Comparison of ENCODE assay signal across 8 cellular contexts in the genomic region with DNA sequence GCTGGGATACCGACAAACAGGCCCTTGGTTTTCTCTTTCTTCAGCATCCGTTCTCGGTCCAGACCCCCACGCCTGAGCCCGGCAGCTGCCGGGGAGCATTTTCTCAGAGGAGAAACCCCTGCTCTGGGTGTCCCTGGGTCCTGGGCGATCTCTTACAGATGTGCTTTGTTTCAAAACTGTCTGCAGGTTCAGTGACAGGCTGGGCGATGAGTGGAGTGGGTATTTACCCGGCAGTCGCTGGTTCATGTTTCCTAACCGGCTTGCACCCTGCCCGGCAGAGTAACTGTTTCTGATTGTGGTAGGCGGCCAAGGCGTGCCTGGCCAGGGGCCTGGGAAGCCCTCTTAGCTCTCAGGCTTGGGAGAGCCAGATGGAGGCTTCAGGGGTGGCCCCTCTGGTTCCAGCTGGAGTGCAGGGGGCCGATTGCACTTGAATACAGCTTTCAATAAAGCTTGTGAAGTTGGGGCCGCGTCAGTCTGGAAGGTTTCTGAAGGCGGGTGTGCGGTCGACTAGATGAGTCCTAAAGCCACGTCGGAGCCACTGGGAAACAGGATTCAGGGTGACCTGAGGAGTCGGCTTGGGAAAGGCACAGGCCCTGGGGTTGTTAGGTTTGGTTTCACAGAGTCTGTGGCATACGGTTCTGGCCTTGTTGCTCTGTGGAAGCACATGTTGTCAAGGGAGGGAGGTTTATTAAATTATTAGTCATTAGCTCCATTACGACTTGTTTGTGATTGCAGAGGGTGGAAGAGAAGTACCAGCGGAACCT. TPM values are rescaled to one million over a fixed set of nuclear protein-coding genes. Genes with fewer than 3 reads are reported as not detected.
DNase-seq lines count a peak whose midpoint lies in the region; ATAC-seq and TF ChIP-seq lines count a peak whose summit lies in the region.

No MANE protein-coding gene starts in this region.

- peak overlapping the region in 2 of 3 donors; percentile 85 to 86 for H3K27ac ChIP-seq in thyroid gland

- CTCF ChIA-PET in activated CD4-positive, alpha-beta T cell treated with anti-CD3 and anti-CD28 coated beads, Interleukin-2, amount 10 ng/mL, durations not matched to agents 7 days and 5 days (lab: Charles Lee): interaction anchor here (1.0 to 1.7 kb wide), 2 partner anchors 13 to 65 kb away, joined by 3 to 4 read pairs; no protein-coding TSS in a partner anchor

- peak overlapping the region; percentile 69 for H3K4me3 Mint-ChIP-seq in activated CD4-positive, alpha-beta T cell treated with anti-CD3 and anti-CD28 coated beads, Interleukin-2, amount 10 ng/mL, durations not matched to agents 7 days and 5 days

- no peak overlapping the region for H3K27ac Mint-ChIP-seq in activated CD4-positive, alpha-beta T cell treated with anti-CD3 and anti-CD28 coated beads, Interleukin-2, amount 10 ng/mL, durations not matched to agents 7 days and 5 days

- TF ChIP-seq POLR2A in thyroid gland (IDR thresholded peaks at IDR 0.05): no peak

- TF ChIP-seq CTCF in astrocyte of the spinal cord (IDR thresholded peaks at IDR 0.05; ENCODE audit: low read depth, low read length) (no peak), thyroid gland (IDR thresholded peaks at IDR 0.05) (no peak)

- peaks cover 56 to 67% of the 10 kb centered on the region in 2 donors for H3K4me1 ChIP-seq in thyroid gland

- H3K9me3 ChIP-seq in thyroid gland: no peaks in the 10 kb centered on the region

- intact Hi-C loops in thyroid gland (cut with DNase I): loop anchor here (10.0 kb wide), 1 partner anchor 188 kb away; the partner anchor contains the start of gene CEP131

- POLR2A ChIA-PET in activated CD4-positive, alpha-beta T cell treated with anti-CD3 and anti-CD28 coated beads, Interleukin-2, amount 10 ng/mL, durations not matched to agents 7 days and 5 days (lab: Charles Lee): no interaction called here

- peaks cover 31% of the 10 kb centered on the region for H3K27me3 Mint-ChIP-seq in activated CD4-positive, alpha-beta T cell treated with anti-CD3 and anti-CD28 coated beads, Interleukin-2, amount 10 ng/mL, durations not matched to agents 7 days and 5 days

- in situ Hi-C loops in astrocyte of the spinal cord (cut with HindIII; ENCODE audit: low sequenced_read_pairs): no loop called here

- H3K4me3 ChIP-seq in astrocyte of the spinal cord (ENCODE audit: low read depth, low read length) (peak overlapping the region; percentile 60), thyroid gland (replicated peaks in 1 of 3) (peak overlapping the region in 1 of 3 donors; percentile 68)

- no peaks in the 10 kb centered on the region for H3K27me3 ChIP-seq in thyroid gland

- WGBS in thyroid gland, 2 donors: 62 to 71% methylated on average over 14 to 26 of the region's 26 CpGs

- ATAC-seq in left lobe of liver (peak; percentile 1), HG03025 (IDR thresholded peaks at IDR 0.05; ENCODE audit: low FRiP score, unreplicated experiment) (no peak)

- peaks cover 14% of the 10 kb centered on the region for H3K4me1 Mint-ChIP-seq in activated CD4-positive, alpha-beta T cell treated with anti-CD3 and anti-CD28 coated beads, Interleukin-2, amount 10 ng/mL, durations not matched to agents 7 days and 5 days

- no peaks in the 10 kb centered on the region for H3K9me3 Mint-ChIP-seq in activated CD4-positive, alpha-beta T cell treated with anti-CD3 and anti-CD28 coated beads, Interleukin-2, amount 10 ng/mL, durations not matched to agents 7 days and 5 days

- no peaks in the 10 kb centered on the region for H3K36me3 ChIP-seq in thyroid gland

- no peak for DNase-seq in activated CD4-positive, alpha-beta T cell treated with anti-CD3 and anti-CD28 coated beads, Interleukin-2, amount 10 ng/mL, durations not matched to agents 7 days and 5 days
- DNase-seq in activated CD4-positive, alpha-beta T cell treated with anti-CD3 and anti-CD28 coated beads for 48 hours: no peak
- no peak for DNase-seq in astrocyte of the spinal cord (ENCODE audit: low read depth, low spot score)
- DNase-seq in left lobe of liver (ENCODE audit: low spot score): peak; percentile 71
- DNase-seq in thyroid gland: peak in 1 of 2 donors; percentile 23
- no peak for DNase-seq in ureter (ENCODE audit: low spot score)
- no peak for DNase-seq in activated CD4-positive, CD25-positive, alpha-beta regulatory T cell (lab: John Stamatoyannopoulos, UW)

- no peaks in the 10 kb centered on the region for H3K36me3 Mint-ChIP-seq in activated CD4-positive, alpha-beta T cell treated with anti-CD3 and anti-CD28 coated beads, Interleukin-2, amount 10 ng/mL, durations not matched to agents 7 days and 5 days (ENCODE audit: low read depth)

RNA-seq across cellular contexts. Expression of gene BAIAP2, which starts 1.4 kb away (rescaled TPM):
- total RNA-seq in activated CD4-positive, alpha-beta T cell treated with anti-CD3 and anti-CD28 coated beads, Interleukin-2, amount 10 ng/mL, durations not matched to agents 7 days and 5 days: 1 to 10 TPM; 2.8 TPM
- total RNA-seq in left lobe of liver: 101 TPM
- 10 to 100 TPM; 35.8 to 86.8 (median 42.1) TPM for total RNA-seq in thyroid gland
- 48.7 TPM for total RNA-seq in ureter

RNA-seq across cellular contexts. Expression of gene CHMP6, which starts 44.7 kb away (rescaled TPM):
- 10 to 100 TPM; 31.3 to 32.9 TPM for total RNA-seq in activated CD4-positive, alpha-beta T cell treated with anti-CD3 and anti-CD28 coated beads, Interleukin-2, amount 10 ng/mL, durations not matched to agents 7 days and 5 days
- total RNA-seq in left lobe of liver (16.5 TPM), thyroid gland (10 to 100 TPM; 19.5 to 37.8 (median 27.8) TPM), ureter (26.2 TPM)

Comparison
In these comparisons a context has a peak if more than half of its experiments do, and no peak if none do; other contexts are left out.
1. RNA of gene BAIAP2, which starts 1.4 kb away (total RNA-seq): 101 TPM in left lobe of liver (single experiment), 48.7 TPM in ureter (single experiment) and 35.8 to 86.8 TPM in thyroid gland; 2.8 TPM in activated CD4-positive, alpha-beta T cell treated with anti-CD3 and anti-CD28 coated beads, Interleukin-2, amount 10 ng/mL, durations not matched to agents 7 days and 5 days; every median in the first group is over 4 times any median in the second.